In genomic region chr3:142613491-142613890, GRCh38 we compare ENCODE assay signal across 10 cellular contexts. TPM values are rescaled to one million over a fixed set of nuclear protein-coding genes. Genes with fewer than 3 reads are reported as not detected.
"Had no signal": no experiment of that assay in that cellular context is flagged by ENCODE, and none has a peak within 500 bp of the region (broad histone marks: within the 10 kb centered on the region; RNA-seq: fewer than 3 reads in every experiment).

No MANE protein-coding gene starts in this region.

- H3K4me1 ChIP-seq: gastroesophageal sphincter, parathyroid adenoma had no signal

- H3K36me3 ChIP-seq: brain microvascular endothelial cell, gastroesophageal sphincter had no signal

- H3K9ac ChIP-seq: parathyroid adenoma had no signal

- H3K27ac ChIP-seq: brain microvascular endothelial cell, gastroesophageal sphincter, parathyroid adenoma had no signal

- H3K9me3 ChIP-seq: gastroesophageal sphincter had no signal

- DNase-seq: activated CD4-positive, alpha-beta T cell treated with anti-CD3 and anti-CD28 coated beads, Interleukin-2, amount 50 U/mL, for 1 hour; activated CD4-positive, CD25-positive, alpha-beta regulatory T cell; activated effector memory CD4-positive, alpha-beta T cell treated with Interleukin-2 at 50 U/mL for 16 hours; activated T-cell treated with anti-CD3 and anti-CD28 coated beads, Interleukin-2, amount 50 U/mL, for 1 hour; brain microvascular endothelial cell; left ventricle myocardium superior; mesendoderm had no signal

- ATAC-seq: gastroesophageal sphincter, left ventricle myocardium superior had no signal

- H3K27me3 ChIP-seq: brain microvascular endothelial cell, gastroesophageal sphincter had no signal

- H3K4me3 ChIP-seq: gastroesophageal sphincter had no signal

RNA-seq across cellular contexts. Expression of gene PLS1, which starts 17.3 kb away (rescaled TPM):
- total RNA-seq: skeletal muscle tissue had no signal
